ENCODE assay signal across 15 cellular contexts in the genomic region with DNA sequence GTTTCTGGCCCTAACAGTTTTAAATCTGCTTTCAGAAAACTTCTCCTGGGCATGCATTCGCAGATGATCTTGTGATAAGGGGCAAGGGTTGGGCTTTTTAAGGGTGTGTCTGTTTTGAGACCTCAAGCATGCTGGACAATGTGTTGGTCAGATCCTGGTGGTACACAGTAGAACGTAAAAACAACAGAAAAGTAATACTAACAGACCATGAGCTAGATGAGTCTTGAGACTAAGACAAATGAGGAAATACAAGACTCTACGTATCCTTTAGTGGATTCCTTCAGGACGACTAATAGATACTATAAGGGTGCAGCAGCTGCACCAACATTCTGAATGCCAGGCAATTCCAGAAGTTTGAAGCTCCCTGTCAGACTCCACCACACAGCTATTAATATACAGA.
A peak's percentile ranks its signal among the peaks of the same experiment; 100 is the strongest.
DNase-seq lines count a peak whose midpoint lies in the region; TF ChIP-seq lines count a peak whose summit lies in the region.
"Had no signal": no experiment of that assay in that cellular context is flagged by ENCODE, and none has a peak within 500 bp of the region (broad histone marks: within the 10 kb centered on the region; RNA-seq: fewer than 3 reads in every experiment).

No MANE protein-coding gene starts in this region.

- H3K27ac ChIP-seq in brain microvascular endothelial cell, result no peak overlapping the region
- H3K27ac ChIP-seq: tibial nerve had no signal

- H3K27me3 ChIP-seq in brain microvascular endothelial cell (replicated peaks), result no peaks in the 10 kb centered on the region
- H3K27me3 ChIP-seq: tibial nerve had no signal

- no peak for TF ChIP-seq CTCF in brain microvascular endothelial cell (IDR thresholded peaks at IDR 0.05; ENCODE audit: low read depth, low read length, missing control alignments)

- in situ Hi-C loops in ACHN (cut with HindIII; ENCODE audit: low pct_ligation_motif_present, low pct_unique_long_range_greater_than_20kb, low sequenced_read_pairs), result no loop called here
- in situ Hi-C loops in brain microvascular endothelial cell (cut with HindIII; ENCODE audit: low pct_ligation_motif_present, low sequenced_read_pairs), result no loop called here

- H3K4me3 ChIP-seq in brain microvascular endothelial cell (ENCODE audit: low read depth, low read length), result no peak overlapping the region
- H3K4me3 ChIP-seq: tibial nerve had no signal

- H3K36me3 ChIP-seq in brain microvascular endothelial cell (replicated peaks), result no peaks in the 10 kb centered on the region
- H3K36me3 ChIP-seq: tibial nerve had no signal

- DNase-seq in ACHN, result peak; percentile 2
- peak; percentile 65 for DNase-seq in HT1080 (ENCODE audit: low read depth)
- DNase-seq in brain microvascular endothelial cell, result peak; percentile 18
- peak; percentile 74 for DNase-seq in iris pigment epithelial cell (ENCODE audit: low read depth)
- no peak for DNase-seq in NCI-H2081 treated with DMSO at 0.1 percent for 48 hours (lab: John Stamatoyannopoulos, UW)
- DNase-seq in stimulated activated CD4-positive, alpha-beta T cell treated with anti-CD3 and anti-CD28 coated beads, Interleukin-4, amount 100 ng/mL, for 24 hours, result no peak
- no peak for DNase-seq in activated CD4-positive, alpha-beta T cell treated with anti-CD3 and anti-CD28 coated beads for 4 hours
- no peak for DNase-seq in activated T-cell treated with anti-CD3 and anti-CD28 coated beads for 4 hours
- DNase-seq: activated CD8-positive, alpha-beta memory T cell treated with anti-CD3 and anti-CD28 coated beads for 24 hours; AML-193; amygdala; dermis blood vessel endothelial cell; right cardiac atrium; stimulated activated CD4-positive, alpha-beta T cell treated with anti-CD3 and anti-CD28 coated beads, Interleukin-4, amount 100 ng/mL, for 1 hour had no signal

Comparison
In these comparisons a context has a peak if more than half of its experiments do, and no peak if none do; other contexts are left out.
1. DNase-seq: peak in ACHN (single experiment), HT1080 (single experiment), brain microvascular endothelial cell (single experiment) and iris pigment epithelial cell (single experiment); none in NCI-H2081 treated with DMSO at 0.1 percent for 48 hours (single experiment), stimulated activated CD4-positive, alpha-beta T cell treated with anti-CD3 and anti-CD28 coated beads, Interleukin-4, amount 100 ng/mL, for 24 hours (single experiment), activated CD4-positive, alpha-beta T cell treated with anti-CD3 and anti-CD28 coated beads for 4 hours (0 of 2) and activated T-cell treated with anti-CD3 and anti-CD28 coated beads for 4 hours (single experiment).